ENCODE assay signal across 8 cellular contexts in genomic region chr2:190887089-190887488, GRCh38. TPM values are rescaled to one million over a fixed set of nuclear protein-coding genes. Genes with fewer than 3 reads are reported as not detected.
DNase-seq lines count a peak whose midpoint lies in the region; ATAC-seq lines count a peak whose summit lies in the region.

No MANE protein-coding gene starts in this region.

- peaks cover 23 to 53% of the 10 kb centered on the region in 2 donors for H3K4me1 ChIP-seq in naive thymus-derived CD4-positive, alpha-beta T cell (ENCODE audit: control insufficient read depth in 2 of 2, insufficient read depth in 2 of 2, low read length in 2 of 2)

- DNase-seq in NAMALWA (ENCODE audit: low spot score) (peak; percentile 34), superior temporal gyrus (ENCODE audit: extremely low spot score) (no peak), NCI-H1105 treated with DMSO at 0.1 percent for 48 hours (lab: John Stamatoyannopoulos, UW) (no peak)
- no peak for DNase-seq in naive thymus-derived CD4-positive, alpha-beta T cell
- DNase-seq in activated T-helper 1 cell treated with anti-CD3 and anti-CD28 coated beads, Interleukin-12 subunit alpha, Interleukin-12 subunit beta, Interleukin-2, Interleukin-4 antibody, amounts not matched to agents 30 ng/mL and 10 ng/mL and 1 ng/mL, durations not matched to agents 14 hours and 24 hours and 36 hours (ENCODE audit: low spot score), result no peak

- no peaks in the 10 kb centered on the region for H3K27me3 Mint-ChIP-seq in naive thymus-derived CD4-positive, alpha-beta T cell
- no peaks in the 10 kb centered on the region for H3K27me3 Mint-ChIP-seq in activated T-helper 1 cell treated with anti-CD3 and anti-CD28 coated beads, Interleukin-12 subunit alpha, Interleukin-12 subunit beta, Interleukin-2, Interleukin-4 antibody, amounts not matched to agents 30 ng/mL and 10 ng/mL and 1 ng/mL, durations not matched to agents 14 hours and 24 hours and 36 hours (ENCODE audit: insufficient read depth)

- H3K36me3 Mint-ChIP-seq in naive thymus-derived CD4-positive, alpha-beta T cell, result peaks cover 0 to 26% (median 4%) of the 10 kb centered on the region in 5 donors
- H3K36me3 Mint-ChIP-seq in activated T-helper 1 cell treated with anti-CD3 and anti-CD28 coated beads, Interleukin-12 subunit alpha, Interleukin-12 subunit beta, Interleukin-2, Interleukin-4 antibody, amounts not matched to agents 30 ng/mL and 10 ng/mL and 1 ng/mL, durations not matched to agents 14 hours and 24 hours and 36 hours (ENCODE audit: low read depth), result peaks cover 40% of the 10 kb centered on the region

- H3K27me3 ChIP-seq in naive thymus-derived CD4-positive, alpha-beta T cell (ENCODE audit: control insufficient read depth in 2 of 2, insufficient read depth in 2 of 2, low read length in 2 of 2), result no peaks in the 10 kb centered on the region

- H3K27ac Mint-ChIP-seq in naive thymus-derived CD4-positive, alpha-beta T cell, result peak overlapping the region in 2 of 9 donors; percentile 58 to 72
- H3K27ac Mint-ChIP-seq in activated T-helper 1 cell treated with anti-CD3 and anti-CD28 coated beads, Interleukin-12 subunit alpha, Interleukin-12 subunit beta, Interleukin-2, Interleukin-4 antibody, amounts not matched to agents 30 ng/mL and 10 ng/mL and 1 ng/mL, durations not matched to agents 14 hours and 24 hours and 36 hours, result no peak overlapping the region

- H3K4me3 ChIP-seq in naive thymus-derived CD4-positive, alpha-beta T cell (ENCODE audit: low read length), result no peak overlapping the region

- no peaks in the 10 kb centered on the region for H3K9me3 ChIP-seq in naive thymus-derived CD4-positive, alpha-beta T cell (ENCODE audit: control insufficient read depth in 2 of 3, low read length in 3 of 3)

- peak overlapping the region; percentile 16 for H3K27ac ChIP-seq in naive thymus-derived CD4-positive, alpha-beta T cell (ENCODE audit: low read depth, low read length)

- ATAC-seq in GM18520 (IDR thresholded peaks at IDR 0.05; ENCODE audit: unreplicated experiment) (peak; percentile 47), GM21825 (IDR thresholded peaks at IDR 0.05; ENCODE audit: unreplicated experiment) (peak; percentile 62), GM19324 (IDR thresholded peaks at IDR 0.05; ENCODE audit: low FRiP score, unreplicated experiment) (no peak)
- no peak for ATAC-seq in naive thymus-derived CD4-positive, alpha-beta T cell

- POLR2A ChIA-PET in naive thymus-derived CD4-positive, alpha-beta T cell (lab: Charles Lee), result interaction anchor here (0.5 to 2.1 kb wide), 4 partner anchors 9 to 165 kb away, joined by 3 to 6 read pairs (median 4); no protein-coding TSS in a partner anchor

- H3K4me3 Mint-ChIP-seq in naive thymus-derived CD4-positive, alpha-beta T cell, result peak overlapping the region in 5 of 10 donors; percentile 57 to 90 (median 68)
- H3K4me3 Mint-ChIP-seq in activated T-helper 1 cell treated with anti-CD3 and anti-CD28 coated beads, Interleukin-12 subunit alpha, Interleukin-12 subunit beta, Interleukin-2, Interleukin-4 antibody, amounts not matched to agents 30 ng/mL and 10 ng/mL and 1 ng/mL, durations not matched to agents 14 hours and 24 hours and 36 hours, result no peak overlapping the region

- H3K36me3 ChIP-seq in naive thymus-derived CD4-positive, alpha-beta T cell (ENCODE audit: control insufficient read depth in 2 of 3, insufficient read depth in 3 of 3, low read length in 3 of 3), result peaks cover 0 to 6% (median 3%) of the 10 kb centered on the region in 3 experiments

- H3K9me3 Mint-ChIP-seq in naive thymus-derived CD4-positive, alpha-beta T cell, result no peaks in the 10 kb centered on the region
- H3K9me3 Mint-ChIP-seq in activated T-helper 1 cell treated with anti-CD3 and anti-CD28 coated beads, Interleukin-12 subunit alpha, Interleukin-12 subunit beta, Interleukin-2, Interleukin-4 antibody, amounts not matched to agents 30 ng/mL and 10 ng/mL and 1 ng/mL, durations not matched to agents 14 hours and 24 hours and 36 hours, result no peaks in the 10 kb centered on the region

- intact Hi-C loops in naive thymus-derived CD4-positive, alpha-beta T cell (cut with micrococcal nuclease), result loop anchor here (10.0 kb wide), 2 partner anchors 1212 to 1302 kb away; partner anchors contain the start of genes ANKAR (in 1 of the 2) and SLC40A1 (in 1 of the 2)
- intact Hi-C loops in activated T-helper 1 cell treated with anti-CD3 and anti-CD28 coated beads, Interleukin-12 subunit alpha, Interleukin-12 subunit beta, Interleukin-2, Interleukin-4 antibody, amounts not matched to agents 30 ng/mL and 10 ng/mL and 1 ng/mL, durations not matched to agents 14 hours and 24 hours and 36 hours (cut with micrococcal nuclease), result loop anchor here (1.0 kb wide), 2 partner anchors 16 to 25 kb away; no protein-coding TSS in a partner anchor

- CTCF ChIA-PET in naive thymus-derived CD4-positive, alpha-beta T cell (lab: Charles Lee), result interaction anchor here (0.7 to 3.1 kb wide), 2 partner anchors 36 to 393 kb away, joined by 3 to 9 read pairs; no protein-coding TSS in a partner anchor

- peaks cover 48 to 91% (median 71%) of the 10 kb centered on the region in 7 donors for H3K4me1 Mint-ChIP-seq in naive thymus-derived CD4-positive, alpha-beta T cell
- H3K4me1 Mint-ChIP-seq in activated T-helper 1 cell treated with anti-CD3 and anti-CD28 coated beads, Interleukin-12 subunit alpha, Interleukin-12 subunit beta, Interleukin-2, Interleukin-4 antibody, amounts not matched to agents 30 ng/mL and 10 ng/mL and 1 ng/mL, durations not matched to agents 14 hours and 24 hours and 36 hours (ENCODE audit: low read depth), result peaks cover 62% of the 10 kb centered on the region

RNA-seq across cellular contexts. Expression of gene GLS, which starts 6.5 kb away (rescaled TPM):
- 100 to 1,000 TPM; 167 to 234 (median 202) TPM for total RNA-seq in naive thymus-derived CD4-positive, alpha-beta T cell
- polyA plus RNA-seq in naive thymus-derived CD4-positive, alpha-beta T cell, result 10 to 100 TPM; 34.6 to 47.9 TPM
- total RNA-seq in activated T-helper 1 cell treated with anti-CD3 and anti-CD28 coated beads, Interleukin-12 subunit alpha, Interleukin-12 subunit beta, Interleukin-2, Interleukin-4 antibody, amounts not matched to agents 30 ng/mL and 10 ng/mL and 1 ng/mL, durations not matched to agents 14 hours and 24 hours and 36 hours, result 220 and 237 TPM in 2 replicates

Comparison
In these comparisons a context has a peak if more than half of its experiments do, and no peak if none do; other contexts are left out.
1. ATAC-seq: peak in GM18520 (single experiment) and GM21825 (single experiment); none in naive thymus-derived CD4-positive, alpha-beta T cell (single experiment) and GM19324 (single experiment).